1 cellular context compared by ENCODE assay signal in the genomic region with DNA sequence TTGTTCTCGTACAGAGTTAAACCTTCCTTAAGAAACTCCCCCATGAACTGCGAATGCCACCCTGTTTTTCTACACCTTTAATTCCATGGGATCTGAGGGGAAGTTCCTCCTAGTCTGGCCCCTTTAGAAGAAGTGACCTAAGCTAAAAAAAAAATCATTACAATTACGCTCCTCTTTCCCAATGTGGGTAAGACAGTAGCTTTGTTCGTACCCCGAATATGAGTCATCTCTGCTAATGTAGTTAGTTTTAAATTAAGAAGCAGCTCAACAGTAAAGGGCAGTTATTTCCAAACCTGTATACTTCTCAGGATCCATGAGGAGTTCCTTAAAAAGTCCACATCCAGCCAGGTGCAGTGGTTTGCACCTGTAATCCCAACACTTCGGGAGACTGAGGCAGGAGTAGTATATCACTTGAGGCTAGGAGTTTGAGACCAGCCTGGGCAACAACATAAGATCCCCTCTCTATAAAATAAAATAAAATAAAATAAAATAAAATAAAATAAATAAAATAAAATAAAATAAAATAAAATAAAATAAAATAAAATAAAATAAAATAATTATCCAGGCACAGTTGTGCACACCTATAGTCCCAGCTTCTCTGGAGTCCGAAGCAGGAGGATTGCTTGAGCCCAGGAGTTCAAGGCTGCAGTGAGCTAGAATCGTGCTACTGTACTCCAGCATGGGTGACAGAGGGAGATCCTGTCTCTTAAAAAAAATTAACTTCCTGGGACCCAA.
TF ChIP-seq lines count a peak whose summit lies in the region.

No MANE protein-coding gene starts in this region.

TF ChIP-seq in A549, 52 proteins besides CTCF, POLR2A, EP300 and RAD21:
- TF ChIP-seq FOSL2 (IDR thresholded peaks at IDR 0.05) (no peak), FOSL2 (CRISPR knock-in tag; IDR thresholded peaks at IDR 0.05) (peak; percentile 31; the same call in 1 of the 2 replicates), POLR2AphosphoS2 (conservative IDR thresholded peaks at IDR 0.05; ENCODE audit: low read length) (no peak)
